In genomic region chr19:40433391-40434216, GRCh38 we compare ENCODE assay signal across 8 cellular contexts. TPM values are rescaled to one million over a fixed set of nuclear protein-coding genes. Genes with fewer than 3 reads are reported as not detected.
DNase-seq lines count a peak whose midpoint lies in the region; ATAC-seq and TF ChIP-seq lines count a peak whose summit lies in the region.

No MANE protein-coding gene starts in this region.

- ATAC-seq in HG03196 (IDR thresholded peaks at IDR 0.05; ENCODE audit: unreplicated experiment): peak; percentile 58
- peak; percentile 97 for ATAC-seq in activated CD8-positive, alpha-beta memory T cell treated with anti-CD3 and anti-CD28 coated beads, Interleukin-2, amount 10 ng/mL, durations not matched to agents 7 days and 5 days
- ATAC-seq in memory B cell (ENCODE audit: low read depth): peak; percentile 73
- ATAC-seq in GM18861 (IDR thresholded peaks at IDR 0.05; ENCODE audit: unreplicated experiment): no peak

- POLR2A ChIA-PET in GM10248 (lab: Yijun Ruan, JAX): interaction anchor here (1.0 kb wide), 1 partner anchor 9 kb away, joined by 3 read pairs; no protein-coding TSS in a partner anchor

- no peak for TF ChIP-seq CTCF in GM10248 (IDR thresholded peaks at IDR 0.05; ENCODE audit: control extremely low read depth, extremely low read depth, low read depth, missing control alignments)

- CTCF ChIA-PET in GM10248 (lab: Yijun Ruan, JAX): interaction anchor here (0.8 to 2.7 kb wide), 6 partner anchors 10 to 201 kb away, joined by 3 to 15 read pairs (median 6); no protein-coding TSS in a partner anchor
- CTCF ChIA-PET in activated CD8-positive, alpha-beta memory T cell treated with anti-CD3 and anti-CD28 coated beads, Interleukin-2, amount 10 ng/mL, durations not matched to agents 7 days and 5 days (lab: Charles Lee): interaction anchor here (0.6 to 1.4 kb wide), 5 partner anchors 9 to 32 kb away, joined by 3 to 7 read pairs (median 3); partner anchors contain the start of gene BLVRB

- H3K27me3 Mint-ChIP-seq in activated CD8-positive, alpha-beta memory T cell treated with anti-CD3 and anti-CD28 coated beads, Interleukin-2, amount 10 ng/mL, durations not matched to agents 7 days and 5 days: no peaks in the 10 kb centered on the region
- H3K27me3 Mint-ChIP-seq in memory B cell: no peaks in the 10 kb centered on the region

- H3K4me3 Mint-ChIP-seq in activated CD8-positive, alpha-beta memory T cell treated with anti-CD3 and anti-CD28 coated beads, Interleukin-2, amount 10 ng/mL, durations not matched to agents 7 days and 5 days: peak overlapping the region; percentile 76
- H3K4me3 Mint-ChIP-seq in memory B cell: peak overlapping the region; percentile 90

- H3K9ac ChIP-seq in endocrine pancreas (ENCODE audit: control insufficient read depth, insufficient read depth, low read length): peak overlapping the region; percentile 70

- peak overlapping the region; percentile 46 for H3K4me3 ChIP-seq in endocrine pancreas (ENCODE audit: control insufficient read depth, insufficient read depth, low read length)

- H3K9me3 ChIP-seq in endocrine pancreas (ENCODE audit: control insufficient read depth, low read length): no peaks in the 10 kb centered on the region

- H3K27ac Mint-ChIP-seq in activated CD8-positive, alpha-beta memory T cell treated with anti-CD3 and anti-CD28 coated beads, Interleukin-2, amount 10 ng/mL, durations not matched to agents 7 days and 5 days: peak overlapping the region; percentile 87
- peak overlapping the region; percentile 93 for H3K27ac Mint-ChIP-seq in memory B cell

- H3K4me1 Mint-ChIP-seq in activated CD8-positive, alpha-beta memory T cell treated with anti-CD3 and anti-CD28 coated beads, Interleukin-2, amount 10 ng/mL, durations not matched to agents 7 days and 5 days: peaks cover 12% of the 10 kb centered on the region
- H3K4me1 Mint-ChIP-seq in memory B cell: peaks cover 16% of the 10 kb centered on the region

- no peaks in the 10 kb centered on the region for H3K36me3 Mint-ChIP-seq in activated CD8-positive, alpha-beta memory T cell treated with anti-CD3 and anti-CD28 coated beads, Interleukin-2, amount 10 ng/mL, durations not matched to agents 7 days and 5 days
- H3K36me3 Mint-ChIP-seq in memory B cell: no peaks in the 10 kb centered on the region

- DNase-seq in GM10248 (ENCODE audit: extremely low spot score) (peak; percentile 84), NCI-H82 (lab: John Stamatoyannopoulos, UW) (peak; percentile 88), memory B cell (ENCODE audit: low spot score in 2 of 2) (peak; percentile 38 to 44)
- DNase-seq in activated CD8-positive, alpha-beta memory T cell treated with anti-CD3 and anti-CD28 coated beads, Interleukin-2, amount 10 ng/mL, durations not matched to agents 7 days and 5 days: peak; percentile 73
- DNase-seq in stimulated activated CD8-positive, alpha-beta memory T cell treated with anti-CD3 and anti-CD28 coated beads, Interleukin-4, amount 100 ng/mL, for 24 hours (ENCODE audit: low read depth): peak; percentile 18

- no peaks in the 10 kb centered on the region for H3K4me1 ChIP-seq in endocrine pancreas (ENCODE audit: control insufficient read depth, insufficient read depth, low read length)

- no peaks in the 10 kb centered on the region for H3K36me3 ChIP-seq in endocrine pancreas (ENCODE audit: control insufficient read depth, insufficient read depth, low read length)

- no peaks in the 10 kb centered on the region for H3K27me3 ChIP-seq in endocrine pancreas (ENCODE audit: control insufficient read depth, insufficient read depth, low read length)

- H3K9me3 Mint-ChIP-seq in activated CD8-positive, alpha-beta memory T cell treated with anti-CD3 and anti-CD28 coated beads, Interleukin-2, amount 10 ng/mL, durations not matched to agents 7 days and 5 days (ENCODE audit: low read depth): no peaks in the 10 kb centered on the region
- H3K9me3 Mint-ChIP-seq in memory B cell: peaks cover 2% of the 10 kb centered on the region

RNA-seq across cellular contexts. Expression of gene SERTAD1, which starts 7.8 kb away (rescaled TPM):
- total RNA-seq in activated CD8-positive, alpha-beta memory T cell treated with anti-CD3 and anti-CD28 coated beads, Interleukin-2, amount 10 ng/mL, durations not matched to agents 7 days and 5 days: 1 to 10 TPM; 9.4 to 9.6 TPM

RNA-seq across cellular contexts. Expression of gene SERTAD3, which starts 10.5 kb away (rescaled TPM):
- 10 to 100 TPM; 13.4 to 13.7 TPM for total RNA-seq in activated CD8-positive, alpha-beta memory T cell treated with anti-CD3 and anti-CD28 coated beads, Interleukin-2, amount 10 ng/mL, durations not matched to agents 7 days and 5 days

RNA-seq across cellular contexts. Expression of gene PRX, which starts 20.4 kb away (rescaled TPM):
- 1 to 10 TPM in 1 of 2 experiments, under 1 TPM in 1; 0.80 to 1.1 TPM for total RNA-seq in activated CD8-positive, alpha-beta memory T cell treated with anti-CD3 and anti-CD28 coated beads, Interleukin-2, amount 10 ng/mL, durations not matched to agents 7 days and 5 days

RNA-seq across cellular contexts. Expression of gene BLVRB, which starts 31.9 kb away (rescaled TPM):
- 10 to 100 TPM; 12.9 to 23.3 TPM for total RNA-seq in activated CD8-positive, alpha-beta memory T cell treated with anti-CD3 and anti-CD28 coated beads, Interleukin-2, amount 10 ng/mL, durations not matched to agents 7 days and 5 days

RNA-seq across cellular contexts. Expression of gene SPTBN4, which starts 33.2 kb away (rescaled TPM):
- under 1 TPM; 0.30 to 0.44 TPM for total RNA-seq in activated CD8-positive, alpha-beta memory T cell treated with anti-CD3 and anti-CD28 coated beads, Interleukin-2, amount 10 ng/mL, durations not matched to agents 7 days and 5 days

Comparison
In these comparisons a context has a peak if more than half of its experiments do, and no peak if none do; other contexts are left out.
1. DNase-seq: peak in every context shown above with its lines; median percentile 88 in NCI-H82; 84 in GM10248; 73 in activated CD8-positive, alpha-beta memory T cell treated with anti-CD3 and anti-CD28 coated beads, Interleukin-2, amount 10 ng/mL, durations not matched to agents 7 days and 5 days; 41 in memory B cell; 18 in stimulated activated CD8-positive, alpha-beta memory T cell treated with anti-CD3 and anti-CD28 coated beads, Interleukin-4, amount 100 ng/mL, for 24 hours.